18 cellular contexts compared by ENCODE assay signal in genomic region chr1:225887030-225887314, GRCh38. TPM values are rescaled to one million over a fixed set of nuclear protein-coding genes. Genes with fewer than 3 reads are reported as not detected.
"Had no signal": no experiment of that assay in that cellular context is flagged by ENCODE, and none has a peak within 500 bp of the region (broad histone marks: within the 10 kb centered on the region; RNA-seq: fewer than 3 reads in every experiment).

No MANE protein-coding gene starts in this region.

- H3K27me3 Mint-ChIP-seq: activated naive CD8-positive, alpha-beta T cell treated with anti-CD3 and anti-CD28 coated beads for 36 hours; stimulated activated naive CD8-positive, alpha-beta T cell treated with anti-CD3 and anti-CD28 coated beads, Interleukin-15, Interleukin-2, amounts not matched to agents 100 ng/mL and 50 ng/mL, for 24 hours had no signal

- H3K27ac Mint-ChIP-seq: activated naive CD8-positive, alpha-beta T cell treated with anti-CD3 and anti-CD28 coated beads for 36 hours; immature natural killer cell; natural killer cell; stimulated activated naive CD8-positive, alpha-beta T cell treated with anti-CD3 and anti-CD28 coated beads, Interleukin-15, Interleukin-2, amounts not matched to agents 100 ng/mL and 50 ng/mL, for 24 hours had no signal

- H3K27me3 ChIP-seq: upper lobe of right lung had no signal

- H3K4me3 ChIP-seq: esophagus muscularis mucosa, upper lobe of right lung had no signal

- H3K36me3 Mint-ChIP-seq: immature natural killer cell, natural killer cell had no signal

- H3K9me3 ChIP-seq: esophagus muscularis mucosa, upper lobe of right lung had no signal

- H3K4me3 Mint-ChIP-seq: activated naive CD8-positive, alpha-beta T cell treated with anti-CD3 and anti-CD28 coated beads for 36 hours; activated T-cell treated with anti-CD3 and anti-CD28 coated beads, Interleukin-2, amount 50 U/mL, for 4 hours; immature natural killer cell; natural killer cell; stimulated activated naive CD8-positive, alpha-beta T cell treated with anti-CD3 and anti-CD28 coated beads, Interleukin-15, Interleukin-2, amounts not matched to agents 100 ng/mL and 50 ng/mL, for 24 hours had no signal

- H3K36me3 ChIP-seq: esophagus muscularis mucosa, upper lobe of right lung had no signal

- H3K9me3 Mint-ChIP-seq: activated naive CD8-positive, alpha-beta T cell treated with anti-CD3 and anti-CD28 coated beads for 36 hours; activated T-cell treated with anti-CD3 and anti-CD28 coated beads, Interleukin-2, amount 50 U/mL, for 4 hours; immature natural killer cell; natural killer cell; stimulated activated naive CD8-positive, alpha-beta T cell treated with anti-CD3 and anti-CD28 coated beads, Interleukin-15, Interleukin-2, amounts not matched to agents 100 ng/mL and 50 ng/mL, for 24 hours had no signal

- ATAC-seq: activated T-cell treated with anti-CD3 and anti-CD28 coated beads, Interleukin-2, amount 50 U/mL, for 4 hours; natural killer cell; upper lobe of right lung had no signal

- DNase-seq: activated CD4-positive, alpha-beta T cell treated with anti-CD3 and anti-CD28 coated beads for 1 hour; activated CD4-positive, alpha-beta T cell treated with anti-CD3 and anti-CD28 coated beads, Interleukin-2, amount 50 U/mL, for 48 hours; activated effector memory CD4-positive, alpha-beta T cell treated with anti-CD3 and anti-CD28 coated beads, Interleukin-2, amount 50 U/mL, for 16 hours; activated naive CD8-positive, alpha-beta T cell treated with anti-CD3 and anti-CD28 coated beads for 36 hours; activated T-cell treated with anti-CD3 and anti-CD28 coated beads, Interleukin-2, amount 50 U/mL, for 4 hours; glutamatergic neuron; immature natural killer cell; natural killer cell; stimulated activated CD4-positive, alpha-beta T cell treated with anti-CD3 and anti-CD28 coated beads, Interleukin-4, amount 100 ng/mL, for 1 hour; stimulated activated CD8-positive, alpha-beta memory T cell treated with anti-CD3 and anti-CD28 coated beads, Interleukin-4, amount 100 ng/mL, for 48 hours; T-helper 9 cell; upper lobe of right lung had no signal

- H3K27ac ChIP-seq: esophagus muscularis mucosa, upper lobe of right lung had no signal

RNA-seq across cellular contexts. Expression of gene LEFTY1, which starts 2.0 kb away (rescaled TPM):
- total RNA-seq: bronchial epithelial cell, fibroblast of villous mesenchyme, lung microvascular endothelial cell, natural killer cell had no signal
- polyA plus RNA-seq: immature natural killer cell had no signal

RNA-seq across cellular contexts. Expression of gene LEFTY2, which starts 54.0 kb away (rescaled TPM):
- total RNA-seq: activated naive CD8-positive, alpha-beta T cell treated with anti-CD3 and anti-CD28 coated beads for 36 hours; activated T-cell treated with anti-CD3 and anti-CD28 coated beads, Interleukin-2, amount 50 U/mL, for 4 hours; bronchial epithelial cell; lung microvascular endothelial cell; mononuclear cell; natural killer cell had no signal
- polyA plus RNA-seq: immature natural killer cell had no signal
